Comparison of ENCODE assay signal across 1 cellular context in the genomic region with DNA sequence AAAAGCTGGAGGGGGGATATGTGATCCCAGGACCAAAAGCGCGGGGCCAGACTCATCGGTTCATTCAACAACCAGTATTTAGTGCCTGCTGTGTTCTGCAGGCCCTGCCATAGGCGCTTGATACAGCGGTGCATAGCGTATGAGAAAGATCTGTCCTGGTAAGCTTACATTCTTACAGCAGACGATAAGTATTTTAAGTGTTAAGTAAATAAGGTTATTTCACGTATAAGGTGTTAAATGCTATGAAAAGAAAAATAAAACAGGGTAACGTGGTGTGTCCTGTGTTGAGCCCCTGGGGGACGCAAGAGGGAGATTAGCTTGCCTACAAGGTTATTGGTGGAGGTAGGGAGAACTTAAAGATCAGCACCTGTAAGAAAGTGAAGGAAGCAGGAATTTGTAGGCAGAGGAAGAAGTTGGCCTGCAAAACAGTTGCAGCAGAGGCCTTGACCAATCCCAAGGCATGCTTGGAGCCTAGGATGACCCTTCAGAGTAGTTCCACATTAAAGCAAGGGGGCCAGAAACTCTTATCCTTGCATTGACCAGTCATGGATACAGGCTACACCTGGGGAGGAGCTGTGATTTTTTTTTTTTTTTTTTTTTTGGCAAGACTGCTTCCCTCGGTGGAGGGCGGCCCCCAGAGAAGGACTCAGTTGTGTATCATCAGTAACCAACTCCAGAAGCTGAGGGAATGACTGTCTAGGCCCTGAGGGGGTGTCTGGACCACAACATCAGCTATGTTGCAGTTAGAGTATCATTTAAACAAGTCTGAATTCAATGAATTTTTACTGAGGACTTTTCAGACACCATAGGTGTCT.
TF ChIP-seq lines count a peak whose summit lies in the region.

No MANE protein-coding gene starts in this region.

TF ChIP-seq in H1, 55 proteins besides CTCF, POLR2A, EP300 and RAD21:
- TF ChIP-seq, protein P1, sequence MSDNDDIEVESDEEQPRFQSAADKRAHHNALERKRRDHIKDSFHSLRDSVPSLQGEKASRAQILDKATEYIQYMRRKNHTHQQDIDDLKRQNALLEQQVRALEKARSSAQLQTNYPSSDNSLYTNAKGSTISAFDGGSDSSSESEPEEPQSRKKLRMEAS (IDR thresholded peaks at IDR 0.05): no peak
- TF ChIP-seq, protein P2, sequence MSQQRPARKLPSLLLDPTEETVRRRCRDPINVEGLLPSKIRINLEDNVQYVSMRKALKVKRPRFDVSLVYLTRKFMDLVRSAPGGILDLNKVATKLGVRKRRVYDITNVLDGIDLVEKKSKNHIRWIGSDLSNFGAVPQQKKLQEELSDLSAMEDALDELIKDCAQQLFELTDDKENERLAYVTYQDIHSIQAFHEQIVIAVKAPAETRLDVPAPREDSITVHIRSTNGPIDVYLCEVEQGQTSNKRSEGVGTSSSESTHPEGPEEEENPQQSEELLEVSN (IDR thresholded peaks at IDR 0.05): peak; percentile 48
- TF ChIP-seq SP1 (IDR thresholded peaks at IDR 0.05; ENCODE audit: low read depth, low read length) (peak; percentile 52; the same call in 1 of the 2 replicates), TCF12 (IDR thresholded peaks at IDR 0.05; ENCODE audit: low read depth, low read length) (peak; percentile 68; the same call in 1 of the 2 replicates)
